In the genomic region with DNA sequence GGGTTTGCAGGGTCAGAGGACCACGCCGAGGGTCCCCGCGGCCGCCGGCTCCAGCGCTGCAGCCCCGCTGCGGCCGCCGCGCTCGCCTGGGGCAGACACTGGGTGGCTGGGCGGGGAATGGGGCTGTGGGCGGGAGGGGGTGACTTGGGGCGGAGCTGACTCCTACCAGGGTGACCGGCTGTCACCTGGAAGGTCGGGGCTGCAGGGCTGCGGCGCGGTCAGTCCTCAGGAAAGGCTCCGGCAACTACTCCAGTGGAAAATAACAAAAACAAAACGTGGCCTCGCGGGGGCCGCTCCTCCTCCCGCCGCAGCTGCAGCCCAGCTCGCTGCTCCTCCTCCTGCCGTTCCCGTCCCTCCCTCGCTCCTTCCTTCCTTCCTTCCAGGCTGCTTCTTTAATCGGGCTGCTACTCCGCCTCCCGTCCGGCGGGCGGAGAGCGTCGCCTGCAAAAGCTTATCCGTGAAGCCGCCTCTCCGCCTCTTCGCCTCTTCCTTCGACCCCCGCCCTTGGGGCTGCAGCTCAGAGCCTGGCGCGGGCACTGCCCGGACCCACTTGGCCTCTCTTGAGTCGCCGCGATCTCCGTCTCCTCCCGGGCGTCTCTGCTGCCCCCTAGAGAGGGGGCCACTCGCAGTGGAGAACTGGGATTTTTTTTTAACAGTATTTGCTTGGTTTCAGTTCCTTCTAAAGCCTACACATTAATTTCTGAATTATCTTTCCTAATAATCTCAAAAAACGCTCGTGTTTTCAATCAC, we compare ENCODE assay signal across 8 cellular contexts. TPM values are rescaled to one million over a fixed set of nuclear protein-coding genes. Genes with fewer than 3 reads are reported as not detected.
DNase-seq lines count a peak whose midpoint lies in the region; ATAC-seq, FAIRE-seq and TF ChIP-seq lines count a peak whose summit lies in the region.

A gene with protein sequence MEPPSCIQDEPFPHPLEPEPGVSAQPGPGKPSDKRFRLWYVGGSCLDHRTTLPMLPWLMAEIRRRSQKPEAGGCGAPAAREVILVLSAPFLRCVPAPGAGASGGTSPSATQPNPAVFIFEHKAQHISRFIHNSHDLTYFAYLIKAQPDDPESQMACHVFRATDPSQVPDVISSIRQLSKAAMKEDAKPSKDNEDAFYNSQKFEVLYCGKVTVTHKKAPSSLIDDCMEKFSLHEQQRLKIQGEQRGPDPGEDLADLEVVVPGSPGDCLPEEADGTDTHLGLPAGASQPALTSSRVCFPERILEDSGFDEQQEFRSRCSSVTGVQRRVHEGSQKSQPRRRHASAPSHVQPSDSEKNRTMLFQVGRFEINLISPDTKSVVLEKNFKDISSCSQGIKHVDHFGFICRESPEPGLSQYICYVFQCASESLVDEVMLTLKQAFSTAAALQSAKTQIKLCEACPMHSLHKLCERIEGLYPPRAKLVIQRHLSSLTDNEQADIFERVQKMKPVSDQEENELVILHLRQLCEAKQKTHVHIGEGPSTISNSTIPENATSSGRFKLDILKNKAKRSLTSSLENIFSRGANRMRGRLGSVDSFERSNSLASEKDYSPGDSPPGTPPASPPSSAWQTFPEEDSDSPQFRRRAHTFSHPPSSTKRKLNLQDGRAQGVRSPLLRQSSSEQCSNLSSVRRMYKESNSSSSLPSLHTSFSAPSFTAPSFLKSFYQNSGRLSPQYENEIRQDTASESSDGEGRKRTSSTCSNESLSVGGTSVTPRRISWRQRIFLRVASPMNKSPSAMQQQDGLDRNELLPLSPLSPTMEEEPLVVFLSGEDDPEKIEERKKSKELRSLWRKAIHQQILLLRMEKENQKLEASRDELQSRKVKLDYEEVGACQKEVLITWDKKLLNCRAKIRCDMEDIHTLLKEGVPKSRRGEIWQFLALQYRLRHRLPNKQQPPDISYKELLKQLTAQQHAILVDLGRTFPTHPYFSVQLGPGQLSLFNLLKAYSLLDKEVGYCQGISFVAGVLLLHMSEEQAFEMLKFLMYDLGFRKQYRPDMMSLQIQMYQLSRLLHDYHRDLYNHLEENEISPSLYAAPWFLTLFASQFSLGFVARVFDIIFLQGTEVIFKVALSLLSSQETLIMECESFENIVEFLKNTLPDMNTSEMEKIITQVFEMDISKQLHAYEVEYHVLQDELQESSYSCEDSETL (N-terminal part only) (minus strand): TSS at position 100 of the 750 bp plus-strand sequence. CDS start 402 bp downstream, outside the sequence.

- H3K9me3 Mint-ChIP-seq in natural killer cell treated with Interleukin-12 subunit alpha and Interleukin-12 subunit beta and Interleukin-15 and Interleukin-18, amount 100 ng/mL, for 72 hours, result no peaks in the 10 kb centered on the region

- DNase-seq in ELF-1 (ENCODE audit: low read depth, low spot score) (peak; percentile 97), RCC 7860 (ENCODE audit: low spot score) (peak; percentile 87), fibroblast of villous mesenchyme (ENCODE audit: low read depth) (peak; percentile 93), testis (peak; percentile 90)
- DNase-seq in Jurkat, Clone E6-1 (ENCODE audit: low read depth, low spot score), result peak; percentile 66
- peak; percentile 22 for DNase-seq in activated effector memory CD4-positive, alpha-beta T cell treated with Interleukin-2 at 50 U/mL for 16 hours
- DNase-seq in natural killer cell treated with Interleukin-12 subunit alpha and Interleukin-12 subunit beta and Interleukin-15 and Interleukin-18, amount 100 ng/mL, for 72 hours (ENCODE audit: low spot score), result peak; percentile 84

- no peaks in the 10 kb centered on the region for H3K36me3 ChIP-seq in testis (ENCODE audit: low read depth, missing control alignments)

- H3K27me3 ChIP-seq in testis, result no peaks in the 10 kb centered on the region

- TF ChIP-seq POLR2A in testis (IDR thresholded peaks at IDR 0.05), result no peak

- H3K27ac ChIP-seq in testis, result peak within 1 kb of the TSS; percentile 82 to 83

- H3K27me3 Mint-ChIP-seq in natural killer cell treated with Interleukin-12 subunit alpha and Interleukin-12 subunit beta and Interleukin-15 and Interleukin-18, amount 100 ng/mL, for 72 hours, result peaks cover 20 to 37% of the 10 kb centered on the region in 2 donors

- peak; percentile 80 for ATAC-seq in GM21737 (IDR thresholded peaks at IDR 0.05; ENCODE audit: unreplicated experiment)
- ATAC-seq in natural killer cell treated with Interleukin-12 subunit alpha and Interleukin-12 subunit beta and Interleukin-15 and Interleukin-18, amount 100 ng/mL, for 72 hours, result peak; percentile 85 to 91

- H3K36me3 Mint-ChIP-seq in natural killer cell treated with Interleukin-12 subunit alpha and Interleukin-12 subunit beta and Interleukin-15 and Interleukin-18, amount 100 ng/mL, for 72 hours, result no peaks in the 10 kb centered on the region

- FAIRE-seq in RCC 7860 (lab: Jason Lieb, UNC), result peak; percentile 73

- peak within 1 kb of the TSS; percentile 9 to 12 for H3K27ac Mint-ChIP-seq in natural killer cell treated with Interleukin-12 subunit alpha and Interleukin-12 subunit beta and Interleukin-15 and Interleukin-18, amount 100 ng/mL, for 72 hours

- 1% methylated on average over 44 to 58 of the region's 58 CpGs for WGBS in testis, 2 donors

- peaks cover 30% of the 10 kb centered on the region in 2 donors for H3K4me1 Mint-ChIP-seq in natural killer cell treated with Interleukin-12 subunit alpha and Interleukin-12 subunit beta and Interleukin-15 and Interleukin-18, amount 100 ng/mL, for 72 hours (ENCODE audit: low read depth in 2 of 2)

- peak; percentile 84 for TF ChIP-seq CTCF in fibroblast of villous mesenchyme (IDR thresholded peaks at IDR 0.05; ENCODE audit: insufficient read depth, low read depth, low read length)
- peak; percentile 42 to 73 (median 66) for TF ChIP-seq CTCF in testis (IDR thresholded peaks at IDR 0.05)

- peak within 1 kb of the TSS; percentile 93 for H3K4me3 Mint-ChIP-seq in natural killer cell treated with Interleukin-12 subunit alpha and Interleukin-12 subunit beta and Interleukin-15 and Interleukin-18, amount 100 ng/mL, for 72 hours

- H3K9me3 ChIP-seq in testis, result no peaks in the 10 kb centered on the region

- intact Hi-C loops in testis (cut with DNase I; ENCODE audit: low total_unique reads), result no loop called here

- H3K4me3 ChIP-seq in Jurkat, Clone E6-1 (ENCODE audit: low read length), result peak within 1 kb of the TSS; percentile 66
- H3K4me3 ChIP-seq in fibroblast of villous mesenchyme (ENCODE audit: low read depth, low read length) (peak within 1 kb of the TSS; percentile 76), testis (peak within 1 kb of the TSS; percentile 81 to 92)

- H3K4me1 ChIP-seq in testis, result no peaks in the 10 kb centered on the region

RNA-seq across cellular contexts. Expression of the gene that starts here (rescaled TPM):
- 19.2 TPM for polyA plus RNA-seq in Jurkat, Clone E6-1 (2012; ENCODE audit: insufficient read depth, insufficient read length)
- total RNA-seq in fibroblast of villous mesenchyme (28.7 and 34.5 TPM in 2 replicates), testis (10 to 100 TPM; 20.4 to 23.5 TPM)
- 1 to 10 TPM; 2.9 to 7.2 TPM for total RNA-seq in natural killer cell treated with Interleukin-12 subunit alpha and Interleukin-12 subunit beta and Interleukin-15 and Interleukin-18, amount 100 ng/mL, for 72 hours
- 12.7 TPM for polyA plus RNA-seq in testis (ENCODE audit: insufficient read depth, low read depth, low replicate concordance)

Comparison
In these comparisons a context has a peak if more than half of its experiments do, and no peak if none do; other contexts are left out.
1. Peak in every context shown above with its lines: DNase-seq, ATAC-seq, H3K4me3 ChIP-seq and H3K27ac ChIP-seq.
2. DNase-seq: peak in every context shown above with its lines; median percentile 97 in ELF-1; 93 in fibroblast of villous mesenchyme; 90 in testis; 87 in RCC 7860; 84 in natural killer cell treated with Interleukin-12 subunit alpha and Interleukin-12 subunit beta and Interleukin-15 and Interleukin-18, amount 100 ng/mL, for 72 hours; 66 in Jurkat, Clone E6-1; 22 in activated effector memory CD4-positive, alpha-beta T cell treated with Interleukin-2 at 50 U/mL for 16 hours.